In the genomic region with DNA sequence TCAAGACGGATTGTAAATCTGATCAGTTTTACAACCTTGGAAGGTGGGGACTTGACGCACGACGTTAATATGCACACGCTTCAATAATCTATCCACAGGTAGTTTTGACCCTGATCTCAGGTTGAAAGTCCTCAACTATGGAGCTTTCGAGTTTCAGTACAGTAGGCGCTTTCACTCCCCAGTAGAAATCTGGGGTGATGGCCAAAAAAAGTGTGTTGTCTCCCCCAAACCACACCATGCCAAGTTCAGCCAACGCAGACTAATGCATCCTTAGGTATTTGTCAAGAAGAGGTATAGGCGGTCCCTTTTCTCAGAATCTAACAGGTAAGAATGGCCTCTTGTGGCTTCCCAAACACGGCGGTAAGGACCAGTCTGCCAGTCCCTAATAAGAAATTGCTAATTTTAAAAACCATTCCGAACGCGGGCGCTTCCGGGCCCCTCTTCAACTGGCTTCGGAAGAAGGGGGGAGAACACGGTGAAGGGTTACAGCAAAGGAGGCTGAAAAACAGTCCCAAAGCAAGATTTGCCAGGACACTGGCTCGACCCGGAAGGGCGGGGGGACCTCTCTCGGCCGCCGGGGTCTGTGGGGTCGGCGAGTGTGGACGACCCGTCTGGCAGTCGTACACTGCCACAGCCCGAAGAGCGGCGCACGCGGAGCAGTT, we compare ENCODE assay signal across 8 cellular contexts. TPM values are rescaled to one million over a fixed set of nuclear protein-coding genes. Genes with fewer than 3 reads are reported as not detected.
DNase-seq lines count a peak whose midpoint lies in the region; ATAC-seq and TF ChIP-seq lines count a peak whose summit lies in the region.

No MANE protein-coding gene starts in this region.

- H3K4me3 Mint-ChIP-seq in endodermal cell (peak overlapping the region; percentile 93), nephron (peak overlapping the region; percentile 91 to 93 (median 91))

- H3K27ac ChIP-seq in C4-2B (peak overlapping the region; percentile 82), endodermal cell (ENCODE audit: low read depth, low read length) (no peak overlapping the region)

- H3K36me3 ChIP-seq in endodermal cell (ENCODE audit: control insufficient read depth, insufficient read depth, low read length): peaks cover 2% of the 10 kb centered on the region

- H3K9me3 Mint-ChIP-seq in endodermal cell (no peaks in the 10 kb centered on the region), nephron (no peaks in the 10 kb centered on the region)

- H3K4me1 Mint-ChIP-seq in endodermal cell: peaks cover 24% of the 10 kb centered on the region
- peaks cover 31% of the 10 kb centered on the region for H3K4me1 Mint-ChIP-seq in nephron

- H3K4me3 ChIP-seq in endodermal cell (ENCODE audit: low read length): peak overlapping the region; percentile 84

- WGBS in endodermal cell (ENCODE audit: insufficient coverage in 1 of 2, insufficient read length in 1 of 2), 2 experiments: 7 to 22% methylated on average over 10 to 34 of the region's 34 CpGs

- H3K9me3 ChIP-seq in endodermal cell (ENCODE audit: control insufficient read depth, low read length): no peaks in the 10 kb centered on the region

- no peaks in the 10 kb centered on the region for H3K27me3 ChIP-seq in endodermal cell (ENCODE audit: control insufficient read depth, insufficient read depth, low read length, poor library complexity, severe bottlenecking)

- H3K9ac ChIP-seq in endodermal cell (ENCODE audit: extremely low read depth, low read length, poor library complexity, severe bottlenecking): peak overlapping the region; percentile 95

- H3K27ac Mint-ChIP-seq in endodermal cell (peak overlapping the region; percentile 99), nephron (peak overlapping the region; percentile 37 to 78 (median 76))

- 0 out of 2 replicates have a peak, but pooled peaks have one; percentile 11 for TF ChIP-seq CTCF in C4-2B (conservative IDR thresholded peaks at IDR 0.05)
- no peak for TF ChIP-seq CTCF in endodermal cell (conservative IDR thresholded peaks at IDR 0.05)
- TF ChIP-seq CTCF in nephron (IDR thresholded peaks at IDR 0.05; ENCODE audit: unreplicated experiment in 3 of 3): no peak

- ATAC-seq in GM21367 (IDR thresholded peaks at IDR 0.05; ENCODE audit: unreplicated experiment): peak; percentile 19

- no peaks in the 10 kb centered on the region for H3K4me1 ChIP-seq in endodermal cell (ENCODE audit: control insufficient read depth, insufficient read depth, low read length)

- peaks cover 9% of the 10 kb centered on the region for H3K36me3 Mint-ChIP-seq in endodermal cell (ENCODE audit: low read depth)
- H3K36me3 Mint-ChIP-seq in nephron (ENCODE audit: low read depth): peaks cover 4% of the 10 kb centered on the region

- H3K27me3 Mint-ChIP-seq in endodermal cell (ENCODE audit: insufficient read depth) (no peaks in the 10 kb centered on the region), nephron (ENCODE audit: low read depth) (peaks cover 4% of the 10 kb centered on the region)

- peak; percentile 11 for DNase-seq in RPMI7951 (ENCODE audit: low read depth)
- no peak for DNase-seq in endodermal cell
- DNase-seq in NCI-H128 (lab: John Stamatoyannopoulos, UW; ENCODE audit: unreplicated experiment): no peak
- DNase-seq in retina: no peak
- no peak for DNase-seq in NCI-H1694 (lab: John Stamatoyannopoulos, UW)

RNA-seq across cellular contexts. Expression of a gene that starts 0.7 kb away (rescaled TPM):
- 30.2 and 33.0 TPM in 2 replicates for total RNA-seq in RPMI7951 (2014; rRNA removed; shearing (Covaris generic))
- 10 to 100 TPM; 23.2 to 27.0 TPM for total RNA-seq in endodermal cell
- polyA plus RNA-seq in endodermal cell (2013, experiment 1 of 2): 14.4 TPM
- polyA plus RNA-seq in endodermal cell (2013, experiment 2 of 2): 11.3 TPM

RNA-seq across cellular contexts. Expression of a gene that starts 0.8 kb away (rescaled TPM):
- total RNA-seq in RPMI7951 (2014; rRNA removed; shearing (Covaris generic)): 16.5 and 21.0 TPM in 2 replicates
- total RNA-seq in endodermal cell: 10 to 100 TPM; 44.9 to 47.0 TPM
- 43.8 TPM for polyA plus RNA-seq in endodermal cell (2013, experiment 1 of 2)
- 41.2 TPM for polyA plus RNA-seq in endodermal cell (2013, experiment 2 of 2)
